ENCODE assay signal across 1 cellular context in the genomic region with DNA sequence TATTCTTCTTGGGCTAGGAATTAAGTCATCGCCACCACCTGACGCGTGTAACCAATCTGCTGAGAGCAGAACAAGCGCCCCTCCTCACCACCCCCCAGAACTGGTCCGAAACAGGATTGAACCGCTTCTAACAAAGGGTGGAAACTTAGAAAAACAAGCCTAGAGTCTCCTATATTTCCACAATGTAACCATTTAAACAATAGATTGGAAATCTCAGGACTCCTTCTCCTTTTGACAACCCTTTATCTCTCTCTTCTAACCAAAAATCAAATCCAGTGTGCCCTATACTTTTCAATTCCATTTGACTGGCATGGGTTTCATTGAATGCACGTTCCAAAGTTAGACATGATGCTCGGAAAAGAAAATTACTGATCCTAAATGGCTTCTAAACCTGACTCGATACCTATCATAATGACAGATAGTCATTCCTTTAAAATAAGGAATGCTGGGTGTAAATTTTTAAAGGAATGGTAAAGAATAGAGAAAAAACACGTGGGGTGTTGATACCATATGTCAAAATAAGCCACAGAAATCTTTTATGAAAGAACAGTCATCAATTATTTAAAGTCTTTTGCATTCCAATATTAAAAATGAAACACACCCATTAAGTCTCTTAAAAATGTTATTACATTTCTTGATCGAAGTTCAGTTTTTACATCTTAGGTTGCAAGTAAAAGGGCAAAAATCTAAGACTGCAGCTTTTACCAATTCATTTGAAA.
TF ChIP-seq lines count a peak whose summit lies in the region.

No MANE protein-coding gene starts in this region.

TF ChIP-seq in A549, 52 proteins besides CTCF, POLR2A, EP300 and RAD21 (continued from another document):
- TF ChIP-seq, protein P1, sequence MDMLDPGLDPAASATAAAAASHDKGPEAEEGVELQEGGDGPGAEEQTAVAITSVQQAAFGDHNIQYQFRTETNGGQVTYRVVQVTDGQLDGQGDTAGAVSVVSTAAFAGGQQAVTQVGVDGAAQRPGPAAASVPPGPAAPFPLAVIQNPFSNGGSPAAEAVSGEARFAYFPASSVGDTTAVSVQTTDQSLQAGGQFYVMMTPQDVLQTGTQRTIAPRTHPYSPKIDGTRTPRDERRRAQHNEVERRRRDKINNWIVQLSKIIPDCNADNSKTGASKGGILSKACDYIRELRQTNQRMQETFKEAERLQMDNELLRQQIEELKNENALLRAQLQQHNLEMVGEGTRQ (IDR thresholded peaks at IDR 0.05) = peak; percentile 85
- TF ChIP-seq, protein P2, sequence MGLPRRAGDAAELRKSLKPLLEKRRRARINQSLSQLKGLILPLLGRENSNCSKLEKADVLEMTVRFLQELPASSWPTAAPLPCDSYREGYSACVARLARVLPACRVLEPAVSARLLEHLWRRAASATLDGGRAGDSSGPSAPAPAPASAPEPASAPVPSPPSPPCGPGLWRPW (IDR thresholded peaks at IDR 0.05) = no peak
- no peak for TF ChIP-seq RARB (CRISPR knock-in tag; IDR thresholded peaks at IDR 0.05)
- TF ChIP-seq FOSB (CRISPR knock-in tag; IDR thresholded peaks at IDR 0.05) = 0 out of 2 replicates have a peak, but pooled peaks have one; percentile 65
